Comparison of ENCODE assay signal across 1 cellular context in the genomic region with DNA sequence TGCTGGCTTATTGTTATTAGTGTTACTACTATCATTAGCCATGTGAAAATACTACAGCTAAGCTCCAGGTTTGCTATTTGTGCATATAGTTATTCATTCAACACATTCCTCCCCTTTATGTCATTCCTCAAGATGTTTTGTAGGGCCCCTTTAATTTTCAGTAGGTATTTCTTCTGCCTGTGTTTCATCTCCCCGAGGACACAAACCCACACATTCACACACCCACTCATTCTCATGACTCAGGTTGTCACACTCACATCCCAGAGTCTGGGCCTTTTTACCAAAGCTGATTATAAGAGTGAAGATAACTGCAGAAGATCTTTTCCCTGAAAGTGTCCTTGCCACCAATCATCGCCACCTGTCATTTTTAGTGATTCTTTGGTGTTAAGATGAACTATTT.
A peak's percentile ranks its signal among the peaks of the same experiment; 100 is the strongest.
TF ChIP-seq lines count a peak whose summit lies in the region.

No MANE protein-coding gene starts in this region.

TF ChIP-seq in HCT116, 20 proteins besides CTCF, POLR2A, EP300 and RAD21:
- TF ChIP-seq, protein P1, sequence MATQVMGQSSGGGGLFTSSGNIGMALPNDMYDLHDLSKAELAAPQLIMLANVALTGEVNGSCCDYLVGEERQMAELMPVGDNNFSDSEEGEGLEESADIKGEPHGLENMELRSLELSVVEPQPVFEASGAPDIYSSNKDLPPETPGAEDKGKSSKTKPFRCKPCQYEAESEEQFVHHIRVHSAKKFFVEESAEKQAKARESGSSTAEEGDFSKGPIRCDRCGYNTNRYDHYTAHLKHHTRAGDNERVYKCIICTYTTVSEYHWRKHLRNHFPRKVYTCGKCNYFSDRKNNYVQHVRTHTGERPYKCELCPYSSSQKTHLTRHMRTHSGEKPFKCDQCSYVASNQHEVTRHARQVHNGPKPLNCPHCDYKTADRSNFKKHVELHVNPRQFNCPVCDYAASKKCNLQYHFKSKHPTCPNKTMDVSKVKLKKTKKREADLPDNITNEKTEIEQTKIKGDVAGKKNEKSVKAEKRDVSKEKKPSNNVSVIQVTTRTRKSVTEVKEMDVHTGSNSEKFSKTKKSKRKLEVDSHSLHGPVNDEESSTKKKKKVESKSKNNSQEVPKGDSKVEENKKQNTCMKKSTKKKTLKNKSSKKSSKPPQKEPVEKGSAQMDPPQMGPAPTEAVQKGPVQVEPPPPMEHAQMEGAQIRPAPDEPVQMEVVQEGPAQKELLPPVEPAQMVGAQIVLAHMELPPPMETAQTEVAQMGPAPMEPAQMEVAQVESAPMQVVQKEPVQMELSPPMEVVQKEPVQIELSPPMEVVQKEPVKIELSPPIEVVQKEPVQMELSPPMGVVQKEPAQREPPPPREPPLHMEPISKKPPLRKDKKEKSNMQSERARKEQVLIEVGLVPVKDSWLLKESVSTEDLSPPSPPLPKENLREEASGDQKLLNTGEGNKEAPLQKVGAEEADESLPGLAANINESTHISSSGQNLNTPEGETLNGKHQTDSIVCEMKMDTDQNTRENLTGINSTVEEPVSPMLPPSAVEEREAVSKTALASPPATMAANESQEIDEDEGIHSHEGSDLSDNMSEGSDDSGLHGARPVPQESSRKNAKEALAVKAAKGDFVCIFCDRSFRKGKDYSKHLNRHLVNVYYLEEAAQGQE (IDR thresholded peaks at IDR 0.05; ENCODE audit: low read depth) = no peak
- TF ChIP-seq EGR1 (IDR thresholded peaks at IDR 0.05; ENCODE audit: low read depth) = peak; percentile 65
